In genomic region chr11:72222106-72222891, GRCh38 we compare ENCODE assay signal across 8 cellular contexts. TPM values are rescaled to one million over a fixed set of nuclear protein-coding genes. Genes with fewer than 3 reads are reported as not detected.
DNase-seq lines count a peak whose midpoint lies in the region; ATAC-seq and TF ChIP-seq lines count a peak whose summit lies in the region.

No MANE protein-coding gene starts in this region.

- H3K9me3 Mint-ChIP-seq in IgD-negative memory B cell (no peaks in the 10 kb centered on the region), chondrocyte (ENCODE audit: low read depth) (no peaks in the 10 kb centered on the region), naive B cell (no peaks in the 10 kb centered on the region)

- H3K27me3 Mint-ChIP-seq in IgD-negative memory B cell (no peaks in the 10 kb centered on the region), chondrocyte (ENCODE audit: low read depth) (peaks cover 4% of the 10 kb centered on the region), naive B cell (no peaks in the 10 kb centered on the region)

- H3K4me3 Mint-ChIP-seq in IgD-negative memory B cell (peak overlapping the region; percentile 87 to 98 (median 98)), chondrocyte (ENCODE audit: unreplicated experiment) (peak overlapping the region; percentile 83), naive B cell (peak overlapping the region; percentile 91 to 99 (median 94))

- peaks cover 14% of the 10 kb centered on the region for H3K27me3 ChIP-seq in BJ (ENCODE audit: control insufficient read depth, insufficient read depth, low read length)

- TF ChIP-seq CTCF in BJ (IDR thresholded peaks at IDR 0.05; ENCODE audit: insufficient read depth, low read depth, low read length) (no peak), chondrocyte (IDR thresholded peaks at IDR 0.05) (no peak)

- H3K36me3 Mint-ChIP-seq in IgD-negative memory B cell (no peaks in the 10 kb centered on the region), chondrocyte (ENCODE audit: low read depth) (peaks cover 2% of the 10 kb centered on the region), naive B cell (no peaks in the 10 kb centered on the region)

- H3K36me3 ChIP-seq in BJ (ENCODE audit: control insufficient read depth, insufficient read depth, low read length): peaks cover 6% of the 10 kb centered on the region

- H3K27ac Mint-ChIP-seq in IgD-negative memory B cell (peak overlapping the region; percentile 89 to 94 (median 93)), chondrocyte (ENCODE audit: unreplicated experiment) (peak overlapping the region; percentile 89), naive B cell (peak overlapping the region; percentile 90 to 99 (median 96))

- peaks cover 29 to 41% (median 31%) of the 10 kb centered on the region in 3 donors for H3K4me1 Mint-ChIP-seq in IgD-negative memory B cell
- H3K4me1 Mint-ChIP-seq in chondrocyte (ENCODE audit: low read depth): peaks cover 31% of the 10 kb centered on the region
- peaks cover 39 to 64% (median 61%) of the 10 kb centered on the region in 3 donors for H3K4me1 Mint-ChIP-seq in naive B cell

- ATAC-seq in naive B cell (ENCODE audit: low read depth in 2 of 2) (no peak), GM18868 (IDR thresholded peaks at IDR 0.05; ENCODE audit: unreplicated experiment) (no peak), GM19395 (IDR thresholded peaks at IDR 0.05; ENCODE audit: unreplicated experiment) (no peak)

- CTCF ChIA-PET in BJ (lab: Yijun Ruan, JAX): interaction anchor here (0.7 to 7.5 kb wide), 5 partner anchors 15 to 231 kb away, joined by 3 to 57 read pairs (median 3); no protein-coding TSS in a partner anchor

- H3K4me3 ChIP-seq in BJ (ENCODE audit: low read depth, low read length): peak overlapping the region; percentile 81

- POLR2A ChIA-PET in BJ (lab: Charles Lee): no interaction called here

- DNase-seq in BJ (ENCODE audit: low read depth) (no peak), chondrocyte (ENCODE audit: low spot score) (no peak), naive B cell (no peak), COR-L47 (lab: John Stamatoyannopoulos, UW) (no peak), NK-92 (lab: John Stamatoyannopoulos, UW; ENCODE audit: unreplicated experiment) (no peak)

RNA-seq across cellular contexts. Expression of gene INPPL1, which starts 2.3 kb away (rescaled TPM):
- 114 and 164 TPM in 2 replicates for polyA plus RNA-seq in BJ (2011; rRNA removed)
- 148 and 217 TPM in 2 replicates for polyA minus RNA-seq in BJ (2011; rRNA and poly(A)+ RNA removed)
- 11.7 TPM for polyA plus RNA-seq in IgD-negative memory B cell
- 214 to 226 TPM (median 224 TPM) in 3 replicates for total RNA-seq in chondrocyte
- 10 to 100 TPM in 1 of 6 donors, 1 to 10 TPM in 5; 4.8 to 13.1 (median 7.7) TPM for polyA plus RNA-seq in naive B cell (ENCODE audit: low read depth in 6 of 6)

RNA-seq across cellular contexts. Expression of gene FOLR2, which starts 5.7 kb away (rescaled TPM):
- polyA plus RNA-seq in BJ (2011; rRNA removed) (not detected in 2 replicates), IgD-negative memory B cell (16.1 TPM), naive B cell (ENCODE audit: low read depth in 6 of 6) (1 to 10 TPM in 2 of 6 donors, under 1 TPM in 2, not detected in 2; 0.70 to 1.6 (median 1.2) TPM)
- not detected in 2 replicates for polyA minus RNA-seq in BJ (2011; rRNA and poly(A)+ RNA removed)
- total RNA-seq in chondrocyte: not detected in 3 replicates

RNA-seq across cellular contexts. Expression of gene PHOX2A, which starts 21.7 kb away (rescaled TPM):
- polyA plus RNA-seq in BJ (2011; rRNA removed) (not detected in 2 replicates), IgD-negative memory B cell (not detected), naive B cell (ENCODE audit: low read depth in 6 of 6) (not detected)
- not detected in 2 replicates for polyA minus RNA-seq in BJ (2011; rRNA and poly(A)+ RNA removed)
- total RNA-seq in chondrocyte: not detected in 3 replicates

RNA-seq across cellular contexts. Expression of gene FOLR1, which starts 30.4 kb away (rescaled TPM):
- polyA plus RNA-seq in BJ (2011; rRNA removed): 0.83 and 1.2 TPM in 2 replicates
- 0.24 TPM in 1 of 2 replicates, not detected in the other for polyA minus RNA-seq in BJ (2011; rRNA and poly(A)+ RNA removed)
- polyA plus RNA-seq in IgD-negative memory B cell: not detected
- 0.20 TPM in 1 of 3 replicates, not detected in the others for total RNA-seq in chondrocyte
- polyA plus RNA-seq in naive B cell (ENCODE audit: low read depth in 6 of 6): not detected
